In genomic region chr22:41971431-41971830, GRCh38 we compare ENCODE assay signal across 9 cellular contexts. TPM values are rescaled to one million over a fixed set of nuclear protein-coding genes. Genes with fewer than 3 reads are reported as not detected.
"Had no signal": no experiment of that assay in that cellular context is flagged by ENCODE, and none has a peak within 500 bp of the region (broad histone marks: within the 10 kb centered on the region; RNA-seq: fewer than 3 reads in every experiment).

No MANE protein-coding gene starts in this region.

- DNase-seq: IMR-90, KBM-7, KG1 had no signal

- H3K9me3 Mint-ChIP-seq: IgD-negative memory B cell had no signal

- H3K36me3 Mint-ChIP-seq: IgD-negative memory B cell had no signal

- H3K27ac ChIP-seq: HL-60 had no signal

- H3K27ac Mint-ChIP-seq: IgD-negative memory B cell had no signal

- ATAC-seq: HepG2 had no signal

- FAIRE-seq: HepG2, HTR-8/SVneo had no signal

- H3K4me3 Mint-ChIP-seq: IgD-negative memory B cell had no signal

RNA-seq across cellular contexts. Expression of gene SEPTIN3, which starts 2.2 kb away (rescaled TPM):
- total RNA-seq: HepG2, HT-29, HT1080 had no signal

RNA-seq across cellular contexts. Expression of gene WBP2NL, which starts 27.2 kb away (rescaled TPM):
- total RNA-seq: HepG2, HT-29, HT1080, IMR-90 had no signal
- polyA plus RNA-seq: HepG2, IMR-90 had no signal
